Comparison of ENCODE assay signal across 13 cellular contexts in the genomic region with DNA sequence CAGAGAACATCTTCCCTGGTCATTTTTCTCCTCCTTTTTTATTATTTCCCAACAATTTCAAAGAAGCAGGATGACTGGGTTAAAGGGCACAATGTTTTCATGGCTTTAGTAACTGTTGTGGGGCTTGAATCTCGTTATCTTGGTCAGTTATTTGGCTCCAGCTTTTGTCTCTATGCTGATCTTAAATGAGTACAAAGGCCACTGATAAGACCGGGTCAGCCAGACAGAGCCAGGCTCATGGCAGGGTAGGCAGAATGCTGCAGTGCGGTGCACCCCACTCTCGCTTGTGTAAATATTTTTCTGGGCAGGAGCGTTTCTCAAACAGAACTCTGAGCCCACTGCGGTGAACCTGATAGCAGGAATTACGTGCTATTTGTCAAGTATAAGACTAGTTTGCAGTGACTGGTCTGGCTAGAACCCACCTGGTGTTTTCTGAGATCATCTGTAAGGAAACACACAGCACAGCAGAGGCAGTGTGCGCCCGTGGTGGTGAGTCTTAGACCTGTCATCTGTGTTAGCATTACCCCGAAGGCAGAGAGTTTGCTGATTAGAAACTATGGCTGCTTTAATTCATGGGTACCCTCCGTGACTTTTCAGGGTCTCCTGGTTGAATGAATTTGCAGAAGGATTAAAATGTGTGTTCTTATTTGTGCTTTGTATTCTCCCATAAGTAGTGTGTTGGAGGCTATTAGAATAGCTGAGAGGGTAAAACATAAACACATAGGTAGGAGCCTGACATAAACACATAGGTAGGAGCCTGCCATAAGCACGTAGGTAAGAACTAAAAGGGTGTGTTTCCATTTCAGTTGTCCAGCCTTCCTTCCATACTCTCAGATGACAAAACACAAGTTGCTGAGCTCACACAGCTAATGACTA.
DNase-seq lines count a peak whose midpoint lies in the region; ATAC-seq and TF ChIP-seq lines count a peak whose summit lies in the region.
"Had no signal": no experiment of that assay in that cellular context is flagged by ENCODE, and none has a peak within 500 bp of the region (broad histone marks: within the 10 kb centered on the region; RNA-seq: fewer than 3 reads in every experiment).

No MANE protein-coding gene starts in this region.

- peak overlapping the region; percentile 80 for H4K91ac ChIP-seq in trophoblast cell (ENCODE audit: low read depth, low read length)

- peaks cover under 1 to 30% of the 10 kb centered on the region in 2 donors for H3K4me1 ChIP-seq in ascending aorta
- peaks cover 70% of the 10 kb centered on the region for H3K4me1 ChIP-seq in left ventricle myocardium inferior
- peaks cover 7 to 12% of the 10 kb centered on the region in 2 experiments for H3K4me1 ChIP-seq in trophoblast cell (ENCODE audit: control insufficient read depth in 1 of 2, insufficient read depth in 2 of 2, low read length in 2 of 2)

- no peak for ATAC-seq in activated T-helper 17 cell treated with anti-CD3 and anti-CD28 coated beads, Interleukin-2, amount 50 U/mL, for 72 hours (replicated peaks)

- no peak overlapping the region for H3K9ac ChIP-seq in trophoblast cell (ENCODE audit: low read length)

- H3K4me1 Mint-ChIP-seq in activated T-helper 17 cell treated with anti-CD3 and anti-CD28 coated beads, Interleukin-2, amount 50 U/mL, for 72 hours = no peaks in the 10 kb centered on the region

- H3K18ac ChIP-seq in trophoblast cell (ENCODE audit: low read length) = peak overlapping the region; percentile 59

- no peaks in the 10 kb centered on the region for H3K36me3 ChIP-seq in ascending aorta
- H3K36me3 ChIP-seq in left ventricle myocardium inferior = peaks cover 3% of the 10 kb centered on the region
- H3K36me3 ChIP-seq in trophoblast cell (ENCODE audit: control insufficient read depth in 1 of 2, insufficient read depth in 2 of 2, low read length in 2 of 2) = peaks cover 3 to 6% of the 10 kb centered on the region in 2 experiments
- H3K36me3 ChIP-seq: gastrocnemius medialis had no signal

- whole genome bisulfite sequencing in trophoblast cell (ENCODE audit: extremely low coverage, insufficient coverage, insufficient read length) = no CpG with 5 or more reads among the region's 12 CpGs

- peak overlapping the region; percentile 86 to 95 for H3K27ac ChIP-seq in ascending aorta
- peak overlapping the region; percentile 58 for H3K27ac ChIP-seq in left ventricle myocardium inferior (replicated peaks)
- H3K27ac ChIP-seq in trophoblast cell (ENCODE audit: low read depth, low read length) = peak overlapping the region; percentile 94
- H3K27ac ChIP-seq: C4-2B had no signal

- peaks cover 13% of the 10 kb centered on the region for H3K79me2 ChIP-seq in trophoblast cell (ENCODE audit: control insufficient read depth, insufficient read depth, low read length, poor library complexity)

- peak overlapping the region; percentile 68 for H2BK12ac ChIP-seq in trophoblast cell (ENCODE audit: low read length)

- H3K4me3 Mint-ChIP-seq in activated T-helper 17 cell treated with anti-CD3 and anti-CD28 coated beads, Interleukin-2, amount 50 U/mL, for 72 hours = no peak overlapping the region

- no peaks in the 10 kb centered on the region for H3K36me3 Mint-ChIP-seq in activated T-helper 17 cell treated with anti-CD3 and anti-CD28 coated beads, Interleukin-2, amount 50 U/mL, for 72 hours (ENCODE audit: low read depth)

- no peaks in the 10 kb centered on the region for H3K9me3 Mint-ChIP-seq in activated T-helper 17 cell treated with anti-CD3 and anti-CD28 coated beads, Interleukin-2, amount 50 U/mL, for 72 hours

- no peak overlapping the region for H2AK5ac ChIP-seq in trophoblast cell (ENCODE audit: low read length)

- no peak overlapping the region for H3K4ac ChIP-seq in trophoblast cell (ENCODE audit: low read depth, low read length)

- TF ChIP-seq CTCF in ascending aorta (IDR thresholded peaks at IDR 0.05) = no peak
- no peak for TF ChIP-seq CTCF in left ventricle myocardium inferior (IDR thresholded peaks at IDR 0.05; ENCODE audit: borderline replicate concordance)

- H3K79me1 ChIP-seq in trophoblast cell (ENCODE audit: low read length) = peaks cover 34% of the 10 kb centered on the region

- peak overlapping the region; percentile 67 for H4K8ac ChIP-seq in trophoblast cell (ENCODE audit: low read depth, low read length)

- peak overlapping the region; percentile 35 for H2BK120ac ChIP-seq in trophoblast cell (ENCODE audit: insufficient read depth, low read length, poor library complexity)

- peak overlapping the region; percentile 31 for H4K12ac ChIP-seq in trophoblast cell (ENCODE audit: low read depth, low read length)

- H3K4me2 ChIP-seq in trophoblast cell (ENCODE audit: low read length) = peak overlapping the region; percentile 22

- peak; percentile 34 for DNase-seq in ELF-1 (ENCODE audit: low read depth, low spot score)
- no peak for DNase-seq in ascending aorta (ENCODE audit: low spot score in 2 of 2)
- no peak for DNase-seq in left ventricle myocardium inferior
- DNase-seq in trophoblast cell = peak in 1 of 2 donors; percentile 66
- no peak for DNase-seq in AML-193 (lab: John Stamatoyannopoulos, UW)
- no peak for DNase-seq in RKO (ENCODE audit: low spot score)
- no peak for DNase-seq in T1000 (lab: John Stamatoyannopoulos, UW)
- DNase-seq: activated CD4-positive, CD25-positive, alpha-beta regulatory T cell; activated gamma-delta T cell; gastrocnemius medialis; nucleus accumbens had no signal

- H3K23ac ChIP-seq in trophoblast cell (ENCODE audit: low read length) = no peak overlapping the region

- H2BK5ac ChIP-seq in trophoblast cell (ENCODE audit: low read depth, low read length, poor library complexity) = peak overlapping the region; percentile 28

- H3K27ac Mint-ChIP-seq in activated T-helper 17 cell treated with anti-CD3 and anti-CD28 coated beads, Interleukin-2, amount 50 U/mL, for 72 hours = no peak overlapping the region

- H3K9me3 ChIP-seq in ascending aorta (no peaks in the 10 kb centered on the region), left ventricle myocardium inferior (replicated peaks) (no peaks in the 10 kb centered on the region), trophoblast cell (ENCODE audit: insufficient read depth, low read depth, low read length) (no peaks in the 10 kb centered on the region)
- H3K9me3 ChIP-seq: gastrocnemius medialis had no signal

- H3K27me3 ChIP-seq in ascending aorta = no peaks in the 10 kb centered on the region
- H3K27me3 ChIP-seq in left ventricle myocardium inferior (ENCODE audit: low read depth) = no peaks in the 10 kb centered on the region
- no peaks in the 10 kb centered on the region for H3K27me3 ChIP-seq in trophoblast cell (ENCODE audit: insufficient read depth, low read length)
- H3K27me3 ChIP-seq: gastrocnemius medialis had no signal

- intact Hi-C loops in ascending aorta (cut with DNase I) (no loop called here), left ventricle myocardium inferior (cut with micrococcal nuclease) (no loop called here)

- no peaks in the 10 kb centered on the region for H3K27me3 Mint-ChIP-seq in activated T-helper 17 cell treated with anti-CD3 and anti-CD28 coated beads, Interleukin-2, amount 50 U/mL, for 72 hours

- peak overlapping the region; percentile 44 for H2AFZ ChIP-seq in trophoblast cell (ENCODE audit: insufficient read depth, low read length, poor library complexity)

- peak overlapping the region; percentile 50 for H3K14ac ChIP-seq in trophoblast cell (ENCODE audit: low read length)

- H3K4me3 ChIP-seq in ascending aorta (peak overlapping the region in 1 of 2 donors; percentile 59), left ventricle myocardium inferior (no peak overlapping the region), trophoblast cell (ENCODE audit: low read depth, low read length) (no peak overlapping the region)
- H3K4me3 ChIP-seq: gastrocnemius medialis had no signal
